Comparison of ENCODE assay signal across 18 cellular contexts in the genomic region with DNA sequence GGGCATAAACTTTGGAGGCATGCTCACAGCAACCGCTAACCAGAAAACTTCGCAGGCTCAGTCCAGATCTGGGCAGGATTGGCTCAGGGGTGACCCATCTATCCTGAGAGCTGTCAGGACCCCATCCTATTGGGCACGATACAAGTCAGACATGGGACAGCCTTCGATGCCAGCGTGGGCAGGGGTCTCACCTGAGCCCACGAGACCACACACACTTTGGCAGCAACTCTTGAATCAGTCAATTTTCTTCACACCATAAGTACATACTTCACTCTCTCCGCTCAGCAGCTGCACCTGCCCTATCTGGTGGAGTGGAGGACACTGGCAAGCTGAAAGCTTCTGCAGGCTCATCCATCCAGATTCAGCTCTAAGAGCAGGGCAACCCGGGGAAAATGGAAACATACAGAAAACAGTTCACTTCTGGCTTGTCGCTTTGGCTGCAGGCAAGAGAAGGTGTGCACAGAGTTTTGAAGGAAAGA. TPM values are rescaled to one million over a fixed set of nuclear protein-coding genes. Genes with fewer than 3 reads are reported as not detected.
A peak's percentile ranks its signal among the peaks of the same experiment; 100 is the strongest.
DNase-seq lines count a peak whose midpoint lies in the region; ATAC-seq and TF ChIP-seq lines count a peak whose summit lies in the region.
"Had no signal": no experiment of that assay in that cellular context is flagged by ENCODE, and none has a peak within 500 bp of the region (broad histone marks: within the 10 kb centered on the region; RNA-seq: fewer than 3 reads in every experiment).

No MANE protein-coding gene starts in this region.

- no peaks in the 10 kb centered on the region for H3K27me3 ChIP-seq in left ventricle myocardium inferior (ENCODE audit: low read depth)
- no peaks in the 10 kb centered on the region for H3K27me3 ChIP-seq in breast epithelium
- H3K27me3 ChIP-seq in vagina, result no peaks in the 10 kb centered on the region
- H3K27me3 ChIP-seq: MG63 had no signal

- H3K4me1 ChIP-seq in left ventricle myocardium inferior (peaks cover 57% of the 10 kb centered on the region), breast epithelium (peaks cover 6 to 15% of the 10 kb centered on the region in 2 donors), vagina (peaks cover 51% of the 10 kb centered on the region)

- peaks cover 5% of the 10 kb centered on the region for H3K36me3 Mint-ChIP-seq in osteocyte (ENCODE audit: unreplicated experiment)

- H3K4me3 ChIP-seq in left ventricle myocardium inferior (peak overlapping the region; percentile 43), breast epithelium (peak overlapping the region in 2 of 3 donors; percentile 29 to 51), vagina (no peak overlapping the region)
- H3K4me3 ChIP-seq: GM12878, lower lobe of right lung, MG63 had no signal

- peak overlapping the region; percentile 55 for H3K4me3 Mint-ChIP-seq in osteocyte (ENCODE audit: unreplicated experiment)
- H3K4me3 Mint-ChIP-seq: activated T-helper 1 cell treated with anti-CD3 and anti-CD28 coated beads, Interleukin-12 subunit alpha, Interleukin-12 subunit beta, Interleukin-2, Interleukin-4 antibody, amounts not matched to agents 30 ng/mL and 10 ng/mL and 1 ng/mL, durations not matched to agents 14 hours and 24 hours and 36 hours; dendritic cell treated with granulocyte-macrophage colony-stimulating factor and Interleukin-4, amounts not matched to agents 40 ng/mL and 50 ng/mL, for 4 days had no signal

- TF ChIP-seq CTCF in left ventricle myocardium inferior (IDR thresholded peaks at IDR 0.05; ENCODE audit: borderline replicate concordance) (no peak), breast epithelium (IDR thresholded peaks at IDR 0.05) (no peak), osteocyte (IDR thresholded peaks at IDR 0.05) (no peak), vagina (IDR thresholded peaks at IDR 0.05) (no peak), omental fat pad (IDR thresholded peaks at IDR 0.05) (no peak)

- H3K36me3 ChIP-seq in left ventricle myocardium inferior, result no peaks in the 10 kb centered on the region
- H3K36me3 ChIP-seq in breast epithelium, result no peaks in the 10 kb centered on the region
- H3K36me3 ChIP-seq in vagina, result no peaks in the 10 kb centered on the region
- H3K36me3 ChIP-seq: lower lobe of right lung, MG63, neutrophil had no signal

- H3K9me3 ChIP-seq in left ventricle myocardium inferior (replicated peaks) (peaks cover 8% of the 10 kb centered on the region), breast epithelium (no peaks in the 10 kb centered on the region), vagina (no peaks in the 10 kb centered on the region)
- H3K9me3 ChIP-seq: lower lobe of right lung, MG63, neutrophil had no signal

- TF ChIP-seq POLR2A in breast epithelium (IDR thresholded peaks at IDR 0.05), result no peak
- no peak for TF ChIP-seq POLR2A in vagina (IDR thresholded peaks at IDR 0.05)

- peak overlapping the region; percentile 80 for H3K27ac ChIP-seq in left ventricle myocardium inferior (replicated peaks)
- peak overlapping the region; percentile 73 to 77 for H3K27ac ChIP-seq in breast epithelium
- peak overlapping the region; percentile 30 for H3K27ac ChIP-seq in vagina
- H3K27ac ChIP-seq: lower lobe of right lung, neutrophil had no signal

- H3K27me3 Mint-ChIP-seq in osteocyte (ENCODE audit: unreplicated experiment), result no peaks in the 10 kb centered on the region
- H3K27me3 Mint-ChIP-seq: dendritic cell treated with granulocyte-macrophage colony-stimulating factor and Interleukin-4, amounts not matched to agents 40 ng/mL and 50 ng/mL, for 4 days had no signal

- H3K4me1 Mint-ChIP-seq in osteocyte (ENCODE audit: unreplicated experiment), result peaks cover 86% of the 10 kb centered on the region

- ATAC-seq in left ventricle myocardium superior (no peak), GM18868 (IDR thresholded peaks at IDR 0.05; ENCODE audit: unreplicated experiment) (no peak), omental fat pad (ENCODE audit: low FRiP score) (no peak)
- ATAC-seq: GM12878 had no signal

- intact Hi-C loops in left ventricle myocardium inferior (cut with micrococcal nuclease) (no loop called here), left ventricle myocardium superior (cut with micrococcal nuclease) (no loop called here), breast epithelium (cut with DNase I; ENCODE audit: low total_unique reads) (no loop called here), vagina (cut with DNase I) (loop anchor here (10.0 kb wide), 1 partner anchor 45 kb away; the partner anchor contains the start of gene ZFHX3)

- H3K27ac Mint-ChIP-seq in osteocyte (ENCODE audit: unreplicated experiment), result peak overlapping the region; percentile 92
- H3K27ac Mint-ChIP-seq: activated T-helper 1 cell treated with anti-CD3 and anti-CD28 coated beads, Interleukin-12 subunit alpha, Interleukin-12 subunit beta, Interleukin-2, Interleukin-4 antibody, amounts not matched to agents 30 ng/mL and 10 ng/mL and 1 ng/mL, durations not matched to agents 14 hours and 24 hours and 36 hours; dendritic cell treated with granulocyte-macrophage colony-stimulating factor and Interleukin-4, amounts not matched to agents 40 ng/mL and 50 ng/mL, for 4 days had no signal

- DNase-seq in left ventricle myocardium inferior, result no peak
- no peak for DNase-seq in left ventricle myocardium superior
- DNase-seq in breast epithelium (ENCODE audit: low spot score in 2 of 2), result no peak
- DNase-seq in osteocyte (ENCODE audit: extremely low spot score, unreplicated experiment), result no peak
- no peak for DNase-seq in vagina (ENCODE audit: extremely low spot score in 2 of 2)
- no peak for DNase-seq in NK-92 treated with Interleukin-12 subunit alpha and Interleukin-12 subunit beta, amount 100 ng/mL, for 24 hours (lab: John Stamatoyannopoulos, UW)
- DNase-seq in omental fat pad (ENCODE audit: low spot score), result no peak
- DNase-seq: activated CD4-positive, alpha-beta T cell treated with anti-CD3 and anti-CD28 coated beads, Interleukin-2, amount 50 U/mL, for 48 hours; AML-193; amniotic stem cell; EL; lower lobe of right lung; MG63 had no signal

- H3K9me3 Mint-ChIP-seq in osteocyte (ENCODE audit: unreplicated experiment), result no peaks in the 10 kb centered on the region

RNA-seq across cellular contexts. Expression of gene ZFHX3, which starts 48.3 kb away (rescaled TPM):
- total RNA-seq in left ventricle myocardium inferior, result 9.6 TPM
- 8.1 TPM for total RNA-seq in left ventricle myocardium superior
- 10 to 100 TPM; 10.8 to 36.0 (median 11.8) TPM for total RNA-seq in breast epithelium
- 89.1 and 97.0 TPM in 2 replicates for total RNA-seq in osteocyte
- total RNA-seq in vagina, result 28.0 TPM
- 10 to 100 TPM; 11.8 to 35.2 (median 13.7) TPM for total RNA-seq in omental fat pad

Comparison
In these comparisons a context has a peak if more than half of its experiments do, and no peak if none do; other contexts are left out.
1. H3K27ac ChIP-seq: peak in every context shown above with its lines; median percentile 80 in left ventricle myocardium inferior; 75 in breast epithelium; 30 in vagina.
2. H3K4me3 ChIP-seq: peak in left ventricle myocardium inferior (single experiment) and breast epithelium (2 of 3); none in vagina (0 of 2).